In the genomic region with DNA sequence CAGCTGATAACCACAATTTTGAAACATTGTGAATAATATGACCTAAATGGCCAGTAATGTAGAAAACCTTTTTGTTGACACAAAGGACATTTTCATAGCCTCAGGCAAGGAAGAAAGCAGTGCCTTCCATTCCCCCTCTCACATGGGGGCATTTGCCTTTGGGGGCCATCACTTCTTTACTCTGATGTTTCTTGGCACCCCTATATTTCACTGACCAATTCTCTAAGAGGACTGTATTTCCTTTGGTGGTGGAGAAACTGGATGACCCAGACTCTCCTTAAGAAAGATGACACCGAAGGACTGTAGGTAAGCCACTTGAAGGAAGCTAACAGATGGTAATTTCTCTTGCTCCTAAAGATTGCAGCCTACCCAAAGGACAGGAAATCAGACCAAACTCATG, we compare ENCODE assay signal across 22 cellular contexts.
"Had no signal": no experiment of that assay in that cellular context is flagged by ENCODE, and none has a peak within 500 bp of the region (broad histone marks: within the 10 kb centered on the region; RNA-seq: fewer than 3 reads in every experiment).

No MANE protein-coding gene starts in this region.

- H3K36me3 ChIP-seq: heart left ventricle, left lung, tibial artery, upper lobe of right lung had no signal

- H3K27me3 ChIP-seq: foreskin keratinocyte, heart left ventricle, left lung, tibial artery, upper lobe of right lung had no signal

- H3K27ac ChIP-seq: foreskin keratinocyte, left lung, upper lobe of right lung had no signal

- H3K9me3 ChIP-seq: heart left ventricle, left lung, mucosa of descending colon, tibial artery, upper lobe of right lung had no signal

- ATAC-seq: foreskin keratinocyte; heart left ventricle; left lung; mucosa of descending colon; right cardiac atrium; stimulated activated naive CD8-positive, alpha-beta T cell treated with anti-CD3 and anti-CD28 coated beads, Interleukin-15, Interleukin-2, amounts not matched to agents 100 U/mL and 50 U/mL, for 24 hours; upper lobe of right lung had no signal

- DNase-seq: activated CD4-positive, alpha-beta memory T cell treated with anti-CD3 and anti-CD28 coated beads for 36 hours; activated CD4-positive, alpha-beta T cell treated with anti-CD3 and anti-CD28 coated beads, Interleukin-2, amount 10 ng/mL, durations not matched to agents 24 days and 14 days; activated CD4-positive, CD25-positive, alpha-beta regulatory T cell treated with anti-CD3 and anti-CD28 coated beads, Interleukin-2, amount 50 U/mL, for 72 hours; activated CD8-positive, alpha-beta memory T cell treated with anti-CD3 and anti-CD28 coated beads, Interleukin-2, amount 50 U/mL, for 48 hours; activated gamma-delta T cell; activated naive CD4-positive, alpha-beta T cell treated with anti-CD3 and anti-CD28 coated beads, Interleukin-2, amount 10 ng/mL, durations not matched to agents 7 days and 5 days; activated naive CD8-positive, alpha-beta T cell treated with anti-CD3 and anti-CD28 coated beads, Interleukin-2, amount 10 ng/mL, durations not matched to agents 7 days and 5 days; activated T-cell treated with anti-CD3 and anti-CD28 coated beads, Interleukin-2, amount 50 U/mL, for 24 hours; amniotic stem cell; foreskin keratinocyte; heart left ventricle; hypothalamus; kidney glomerular epithelial cell; left lung; mucosa of descending colon; right cardiac atrium; stimulated activated CD4-positive, alpha-beta T cell treated with anti-CD3 and anti-CD28 coated beads, Interleukin-2, amount 100 ng/mL, for 48 hours; stimulated activated naive CD8-positive, alpha-beta T cell treated with anti-CD3 and anti-CD28 coated beads, Interleukin-15, Interleukin-2, amounts not matched to agents 100 U/mL and 50 U/mL, for 24 hours; T-helper 2 cell; tibial artery; upper lobe of right lung had no signal

- H3K4me3 ChIP-seq: heart left ventricle, left lung, lung, mucosa of descending colon, tibial artery, upper lobe of right lung had no signal

- H3K4me1 ChIP-seq: foreskin keratinocyte, left lung, upper lobe of right lung had no signal
